ENCODE assay signal across 8 cellular contexts in genomic region chr4:133151301-133151680, GRCh38. TPM values are rescaled to one million over a fixed set of nuclear protein-coding genes. Genes with fewer than 3 reads are reported as not detected.
DNase-seq lines count a peak whose midpoint lies in the region; ATAC-seq, FAIRE-seq and TF ChIP-seq lines count a peak whose summit lies in the region.
"Had no signal": no experiment of that assay in that cellular context is flagged by ENCODE, and none has a peak within 500 bp of the region (broad histone marks: within the 10 kb centered on the region; RNA-seq: fewer than 3 reads in every experiment).

No MANE protein-coding gene starts in this region.

- DNase-seq in GM12891 (ENCODE audit: insufficient read length, low spot score) (peak; percentile 6), RWPE2 (ENCODE audit: low spot score) (no peak), head of caudate nucleus (peak; percentile 63 to 92 (median 80)), skeletal muscle cell (ENCODE audit: low read depth) (no peak), NCI-H1436 (lab: John Stamatoyannopoulos, UW) (no peak), NOMO-1 treated with dmso at 0.1 percent for 144 hours (lab: John Stamatoyannopoulos, UW; ENCODE audit: unreplicated experiment) (no peak)
- DNase-seq: NCI-H2171 had no signal

- TF ChIP-seq CTCF in RWPE2 (IDR thresholded peaks at IDR 0.05; ENCODE audit: poor library complexity, severe bottlenecking), result no peak

- FAIRE-seq in GM12891 (lab: Jason Lieb, UNC), result no peak

- no peak for TF ChIP-seq POLR2A in GM12891 (IDR thresholded peaks at IDR 0.05; ENCODE audit: low read depth, low read length)

- H3K9me3 ChIP-seq in RWPE2 (ENCODE audit: severe bottlenecking), result no peaks in the 10 kb centered on the region

- H3K36me3 ChIP-seq in RWPE2 (ENCODE audit: low read depth), result no peaks in the 10 kb centered on the region

- no peaks in the 10 kb centered on the region for H3K4me1 ChIP-seq in RWPE2 (ENCODE audit: insufficient read depth, poor library complexity, severe bottlenecking)

- no peak overlapping the region for H3K27ac ChIP-seq in RWPE2 (ENCODE audit: poor library complexity, severe bottlenecking)

- ATAC-seq in RWPE2 (ENCODE audit: low read depth), result peak; percentile 4; the same call in 1 of the 3 replicates
- ATAC-seq in GM19328 (IDR thresholded peaks at IDR 0.05; ENCODE audit: unreplicated experiment), result no peak

- H3K27me3 ChIP-seq in RWPE2 (ENCODE audit: insufficient read depth, poor library complexity, severe bottlenecking), result peaks cover 91% of the 10 kb centered on the region

- intact Hi-C loops in head of caudate nucleus (cut with DNase I), result no loop called here

- H3K4me3 ChIP-seq in RWPE2 (ENCODE audit: severe bottlenecking) (peak overlapping the region; percentile 4), skeletal muscle cell (ENCODE audit: low read depth, low read length) (peak overlapping the region; percentile 66)

TF ChIP-seq in GM12891, 5 proteins besides CTCF, POLR2A, EP300 and RAD21:
- TF ChIP-seq SPI1 (IDR thresholded peaks at IDR 0.05; ENCODE audit: low read depth, low read length) (no peak), PAX5 (IDR thresholded peaks at IDR 0.05; ENCODE audit: insufficient read depth, low read length, severe bottlenecking) (no peak), POU2F2 (IDR thresholded peaks at IDR 0.05; ENCODE audit: low read depth, low read length) (no peak), TAF1 (IDR thresholded peaks at IDR 0.05; ENCODE audit: low read depth, low read length) (no peak), POLR2AphosphoS5 (IDR thresholded peaks at IDR 0.05; ENCODE audit: low read depth, low read length) (no peak)

RNA-seq across cellular contexts. Expression of gene PCDH10, which starts 2.2 kb away (rescaled TPM):
- polyA plus RNA-seq in GM12891 (2012; ENCODE audit: low read depth, missing spikeins), result not detected

Comparison
In these comparisons a context has a peak if more than half of its experiments do, and no peak if none do; other contexts are left out.
1. DNase-seq: peak in GM12891 (single experiment) and head of caudate nucleus (42 of 42); none in RWPE2 (single experiment), skeletal muscle cell (single experiment), NCI-H1436 (single experiment) and NOMO-1 treated with dmso at 0.1 percent for 144 hours (single experiment).